ENCODE assay signal across 18 cellular contexts in genomic region chr2:99810241-99810640, GRCh38.
DNase-seq lines count a peak whose midpoint lies in the region; ATAC-seq and TF ChIP-seq lines count a peak whose summit lies in the region.
"Had no signal": no experiment of that assay in that cellular context is flagged by ENCODE, and none has a peak within 500 bp of the region (broad histone marks: within the 10 kb centered on the region; RNA-seq: fewer than 3 reads in every experiment).

No MANE protein-coding gene starts in this region.

- no peak overlapping the region for H3K4me3 ChIP-seq in epithelial cell of esophagus (ENCODE audit: low read length)
- no peak overlapping the region for H3K4me3 ChIP-seq in foreskin fibroblast (ENCODE audit: low read depth in 1 of 2, low read length in 2 of 2)
- H3K4me3 ChIP-seq: BLaER1 treated with 17β-estradiol and CSF1 and Interleukin-3, amounts not matched to agents 10 nM and 100 nM; upper lobe of right lung had no signal

- H3K4me3 Mint-ChIP-seq in T-helper 17 cell, result no peak overlapping the region
- H3K4me3 Mint-ChIP-seq: activated naive CD4-positive, alpha-beta T cell treated with anti-CD3 and anti-CD28 coated beads, Interleukin-2, amount 50 U/mL, for 24 hours; endodermal cell; natural killer cell treated with Interleukin-12 subunit alpha and Interleukin-12 subunit beta and Interleukin-15 and Interleukin-18, amount 100 ng/mL, for 72 hours had no signal

- H3K4me1 Mint-ChIP-seq in T-helper 17 cell, result no peaks in the 10 kb centered on the region
- H3K4me1 Mint-ChIP-seq: activated naive CD4-positive, alpha-beta T cell treated with anti-CD3 and anti-CD28 coated beads, Interleukin-2, amount 50 U/mL, for 24 hours; endodermal cell had no signal

- no peaks in the 10 kb centered on the region for H3K9me3 ChIP-seq in T-helper 17 cell (ENCODE audit: control insufficient read depth, low read length, poor library complexity, severe bottlenecking)
- H3K9me3 ChIP-seq: upper lobe of right lung had no signal

- no peaks in the 10 kb centered on the region for H3K36me3 Mint-ChIP-seq in T-helper 17 cell (ENCODE audit: low read depth)
- H3K36me3 Mint-ChIP-seq: natural killer cell treated with Interleukin-12 subunit alpha and Interleukin-12 subunit beta and Interleukin-15 and Interleukin-18, amount 100 ng/mL, for 72 hours had no signal

- ATAC-seq in GM19397 (IDR thresholded peaks at IDR 0.05; ENCODE audit: unreplicated experiment), result no peak
- no peak for ATAC-seq in T-helper 17 cell
- ATAC-seq: natural killer cell treated with Interleukin-12 subunit alpha and Interleukin-12 subunit beta and Interleukin-15 and Interleukin-18, amount 100 ng/mL, for 72 hours; upper lobe of right lung had no signal

- no peak overlapping the region for H3K27ac Mint-ChIP-seq in T-helper 17 cell
- H3K27ac Mint-ChIP-seq: activated naive CD4-positive, alpha-beta T cell treated with anti-CD3 and anti-CD28 coated beads, Interleukin-2, amount 50 U/mL, for 24 hours; endodermal cell; natural killer cell treated with Interleukin-12 subunit alpha and Interleukin-12 subunit beta and Interleukin-15 and Interleukin-18, amount 100 ng/mL, for 72 hours had no signal

- peaks cover 8% of the 10 kb centered on the region for H3K27me3 Mint-ChIP-seq in T-helper 17 cell
- H3K27me3 Mint-ChIP-seq: activated naive CD4-positive, alpha-beta T cell treated with anti-CD3 and anti-CD28 coated beads, Interleukin-2, amount 50 U/mL, for 24 hours; natural killer cell treated with Interleukin-12 subunit alpha and Interleukin-12 subunit beta and Interleukin-15 and Interleukin-18, amount 100 ng/mL, for 72 hours had no signal

- DNase-seq in COR-L47 (lab: John Stamatoyannopoulos, UW) (peak; percentile 62), NCI-H1105 (lab: John Stamatoyannopoulos, UW) (peak; percentile 59), NCI-H510A (lab: John Stamatoyannopoulos, UW) (peak; percentile 3), epithelial cell of esophagus (ENCODE audit: low read depth) (peak; percentile 67), T-helper 17 cell (no peak), foreskin fibroblast (no peak)
- DNase-seq: endodermal cell, GOT3, islet precursor cell, MV-4-11, NCI-H1930, Right ventricle myocardium superior, T-helper 9 cell, upper lobe of right lung had no signal

- TF ChIP-seq CTCF in epithelial cell of esophagus (IDR thresholded peaks at IDR 0.05; ENCODE audit: insufficient read depth, low read depth, low read length, missing control alignments), result no peak
- TF ChIP-seq CTCF in foreskin fibroblast (IDR thresholded peaks at IDR 0.05; ENCODE audit: low read depth, low read length), result no peak

Comparison
In these comparisons a context has a peak if more than half of its experiments do, and no peak if none do; other contexts are left out.
1. DNase-seq: peak in COR-L47 (single experiment), NCI-H1105 (single experiment), NCI-H510A (single experiment) and epithelial cell of esophagus (single experiment); none in T-helper 17 cell (0 of 3) and foreskin fibroblast (0 of 2).